In the genomic region with DNA sequence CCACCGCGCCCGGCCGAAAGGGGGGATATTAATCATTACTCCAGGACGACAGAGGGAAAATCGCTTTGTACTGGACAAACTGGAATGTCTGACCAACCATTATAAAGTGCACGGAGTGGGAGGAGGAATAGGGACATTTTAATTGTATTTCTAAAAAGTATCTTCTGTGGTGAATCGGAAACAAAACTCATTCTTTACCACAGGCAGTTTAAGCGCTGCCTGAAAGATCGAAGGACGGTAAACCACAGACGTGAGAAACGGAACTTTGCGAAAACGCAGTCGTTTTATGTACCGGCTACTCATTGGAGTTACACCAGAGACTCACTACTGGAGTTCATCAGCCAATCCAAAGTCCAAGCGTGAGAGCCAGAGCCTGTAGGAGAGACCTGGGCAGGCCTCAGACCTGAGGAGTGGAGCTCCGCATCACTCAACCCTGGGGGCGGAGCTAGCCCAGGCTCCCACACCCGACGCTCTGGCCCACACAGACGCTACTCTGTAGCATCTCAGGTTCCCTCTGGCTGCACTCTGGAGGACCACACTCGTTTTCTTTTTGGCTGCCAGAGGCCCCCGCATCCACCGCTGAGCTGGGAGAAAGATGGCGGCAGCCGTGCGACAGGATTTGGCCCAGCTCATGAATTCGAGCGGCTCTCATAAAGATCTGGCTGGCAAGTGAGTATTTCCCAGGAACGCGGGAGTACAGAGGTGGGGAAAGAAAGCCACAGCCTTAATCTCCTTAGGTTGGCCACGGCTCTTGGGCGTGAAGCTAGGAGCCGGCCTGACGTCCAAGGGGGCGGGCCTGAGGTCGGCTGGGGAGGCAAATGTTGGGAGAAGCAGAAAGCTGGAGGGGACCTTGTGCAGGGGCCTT, we compare ENCODE assay signal across 8 cellular contexts. TPM values are rescaled to one million over a fixed set of nuclear protein-coding genes. Genes with fewer than 3 reads are reported as not detected.
DNase-seq lines count a peak whose midpoint lies in the region; ATAC-seq and TF ChIP-seq lines count a peak whose summit lies in the region.

A gene (plus strand): TSS at position 554 of the 865 bp plus-strand sequence. CDS start 42 bp downstream, at position 596.

- H2AFZ ChIP-seq in trophoblast cell (ENCODE audit: insufficient read depth, low read length, poor library complexity): peak within 1 kb of the TSS; percentile 75

- H3K4me2 ChIP-seq in trophoblast cell (ENCODE audit: low read length): peak within 1 kb of the TSS; percentile 81

- H3K36me3 ChIP-seq in adrenal gland (replicated peaks in 1 of 2) (no peaks in the 10 kb centered on the region), trophoblast cell (ENCODE audit: control insufficient read depth in 1 of 2, insufficient read depth in 2 of 2, low read length in 2 of 2) (no peaks in the 10 kb centered on the region), transverse colon (no peaks in the 10 kb centered on the region)

- peak within 1 kb of the TSS; percentile 79 for H3K18ac ChIP-seq in trophoblast cell (ENCODE audit: low read length)

- H3K14ac ChIP-seq in trophoblast cell (ENCODE audit: low read length): peak within 1 kb of the TSS; percentile 65

- no peak within 1 kb of the TSS for H2AK5ac ChIP-seq in trophoblast cell (ENCODE audit: low read length)

- H3K79me2 ChIP-seq in trophoblast cell (ENCODE audit: control insufficient read depth, insufficient read depth, low read length, poor library complexity): peaks cover 6% of the 10 kb centered on the region

- peak within 1 kb of the TSS; percentile 84 for H4K8ac ChIP-seq in trophoblast cell (ENCODE audit: low read depth, low read length)

- no peak within 1 kb of the TSS for H2BK12ac ChIP-seq in trophoblast cell (ENCODE audit: low read length)

- DNase-seq in GM13976 (ENCODE audit: low spot score) (peak; percentile 94), NCI-H146 (lab: John Stamatoyannopoulos, UW) (peak; percentile 93), T-helper 1 cell (peak; percentile 90 to 100 (median 94)), adrenal gland (peak; percentile 96 to 100 (median 99)), cardiac septum (ENCODE audit: low spot score) (peak; percentile 98), trophoblast cell (peak; percentile 99 to 100), transverse colon (peak; percentile 97)

- H3K9ac ChIP-seq in trophoblast cell (ENCODE audit: low read length): peak within 1 kb of the TSS; percentile 85

- TF ChIP-seq CTCF in GM13976 (IDR thresholded peaks at IDR 0.05; ENCODE audit: borderline replicate concordance, control extremely low read depth, extremely low read depth, insufficient read depth, missing control alignments): no peak
- peak in 5 of 6 experiments; percentile 40 to 72 (median 48) for TF ChIP-seq CTCF in adrenal gland (IDR thresholded peaks at IDR 0.05)
- TF ChIP-seq CTCF in transverse colon (IDR thresholded peaks at IDR 0.05): peak; percentile 31 to 70 (median 43)

- peaks cover 7% of the 10 kb centered on the region for H3K79me1 ChIP-seq in trophoblast cell (ENCODE audit: low read length)

- TF ChIP-seq POLR2A in adrenal gland (IDR thresholded peaks at IDR 0.05) (peak; percentile 71 to 92), transverse colon (IDR thresholded peaks at IDR 0.05) (peak; percentile 77)

- H3K9me3 ChIP-seq in adrenal gland (replicated peaks in 1 of 3) (no peaks in the 10 kb centered on the region), trophoblast cell (ENCODE audit: insufficient read depth, low read depth, low read length) (no peaks in the 10 kb centered on the region), transverse colon (no peaks in the 10 kb centered on the region)

- intact Hi-C loops in adrenal gland (cut with DNase I) (no loop called here), cardiac septum (cut with DNase I) (loop anchor here (1.0 kb wide), 2 partner anchors 22 to 134 kb away; no protein-coding TSS in a partner anchor), transverse colon (cut with DNase I; ENCODE audit: low total_unique reads) (loop anchor here (1.0 to 10.0 kb wide), 2 partner anchors 22 to 140 kb away; a partner anchor contains a TSS)

- H4K91ac ChIP-seq in trophoblast cell (ENCODE audit: low read depth, low read length): peak within 1 kb of the TSS; percentile 69

- peak; percentile 97 for ATAC-seq in HG02870 (IDR thresholded peaks at IDR 0.05; ENCODE audit: unreplicated experiment)

- peak within 1 kb of the TSS; percentile 60 for H2BK5ac ChIP-seq in trophoblast cell (ENCODE audit: low read depth, low read length, poor library complexity)

- H3K27ac ChIP-seq in adrenal gland (peak within 1 kb of the TSS; percentile 64 to 95 (median 92)), trophoblast cell (ENCODE audit: low read depth, low read length) (peak within 1 kb of the TSS; percentile 75), transverse colon (peak within 1 kb of the TSS; percentile 84 to 96 (median 90))

- H2BK120ac ChIP-seq in trophoblast cell (ENCODE audit: insufficient read depth, low read length, poor library complexity): peak within 1 kb of the TSS; percentile 29

- in situ Hi-C loops in GM13976 (cut with MboI; ENCODE audit: low sequenced_read_pairs, unreplicated experiment): no loop called here
- in situ Hi-C loops in transverse colon (cut with MboI; ENCODE audit: low pct_ligation_motif_present in 1 of 4, low pct_unique_long_range_greater_than_20kb in 1 of 4, low sequenced_read_pairs in 3 of 4): loop anchor here in 3 of 4 donors (10.0 to 25.0 kb wide), 4 partner anchors 140 to 573 kb away; a partner anchor contains a TSS

- no peak within 1 kb of the TSS for H3K23ac ChIP-seq in trophoblast cell (ENCODE audit: low read length)

- H3K4me1 ChIP-seq in adrenal gland (replicated peaks in 1 of 2): peaks cover 0 to 23% of the 10 kb centered on the region in 2 donors
- peaks cover 2 to 4% of the 10 kb centered on the region in 2 experiments for H3K4me1 ChIP-seq in trophoblast cell (ENCODE audit: control insufficient read depth in 1 of 2, insufficient read depth in 2 of 2, low read length in 2 of 2)
- peaks cover 5 to 24% (median 17%) of the 10 kb centered on the region in 4 donors for H3K4me1 ChIP-seq in transverse colon

- H3K27me3 ChIP-seq in adrenal gland: no peaks in the 10 kb centered on the region
- no peaks in the 10 kb centered on the region for H3K27me3 ChIP-seq in trophoblast cell (ENCODE audit: insufficient read depth, low read length)
- H3K27me3 ChIP-seq in transverse colon: no peaks in the 10 kb centered on the region

- 0 to 1% (median 0%) methylated on average over 32 to 39 of the region's 39 CpGs for WGBS in adrenal gland, 4 donors
- WGBS in trophoblast cell (ENCODE audit: extremely low coverage, insufficient coverage, insufficient read length): no CpG with 5 or more reads among the region's 39 CpGs
- WGBS in transverse colon (ENCODE audit: low coverage in 1 of 2), 2 donors: 0% methylated on average over 6 to 39 of the region's 39 CpGs

- peak within 1 kb of the TSS; percentile 71 for H4K12ac ChIP-seq in trophoblast cell (ENCODE audit: low read depth, low read length)

- H3K4ac ChIP-seq in trophoblast cell (ENCODE audit: low read depth, low read length): peak within 1 kb of the TSS; percentile 83

- peak within 1 kb of the TSS; percentile 51 to 86 (median 73) for H3K4me3 ChIP-seq in adrenal gland
- H3K4me3 ChIP-seq in trophoblast cell (ENCODE audit: low read depth, low read length): peak within 1 kb of the TSS; percentile 80
- H3K4me3 ChIP-seq in transverse colon: peak within 1 kb of the TSS; percentile 55 to 92 (median 67)

- TF ChIP-seq EP300 in transverse colon (IDR thresholded peaks at IDR 0.05; ENCODE audit: low read depth): peak; percentile 39

RNA-seq across cellular contexts. Expression of the gene that starts here (rescaled TPM):
- total RNA-seq in adrenal gland (10 to 100 TPM; 36.5 to 67.4 (median 45.5) TPM), cardiac septum (47.1 TPM), transverse colon (10 to 100 TPM in 3 of 4 donors, 1 to 10 TPM in 1; 6.7 to 81.8 (median 32.3) TPM)
- polyA plus RNA-seq in adrenal gland: 100 to 1,000 TPM in 1 of 3 donors, 10 to 100 TPM in 2; 13.4 to 110 (median 18.4) TPM
- polyA plus RNA-seq in trophoblast cell (2013): 36.3 and 36.7 TPM in 2 replicates

Comparison
In these comparisons a context has a peak if more than half of its experiments do, and no peak if none do; other contexts are left out.
1. Peak in every context shown above with its lines: DNase-seq, ATAC-seq, H3K4me3 ChIP-seq and H3K27ac ChIP-seq.
2. intact Hi-C loops: an anchor here in cardiac septum (1.0 kb wide) and transverse colon (1.0 to 10.0 kb wide); none called in adrenal gland.